Comparison of ENCODE assay signal across 22 cellular contexts in the genomic region with DNA sequence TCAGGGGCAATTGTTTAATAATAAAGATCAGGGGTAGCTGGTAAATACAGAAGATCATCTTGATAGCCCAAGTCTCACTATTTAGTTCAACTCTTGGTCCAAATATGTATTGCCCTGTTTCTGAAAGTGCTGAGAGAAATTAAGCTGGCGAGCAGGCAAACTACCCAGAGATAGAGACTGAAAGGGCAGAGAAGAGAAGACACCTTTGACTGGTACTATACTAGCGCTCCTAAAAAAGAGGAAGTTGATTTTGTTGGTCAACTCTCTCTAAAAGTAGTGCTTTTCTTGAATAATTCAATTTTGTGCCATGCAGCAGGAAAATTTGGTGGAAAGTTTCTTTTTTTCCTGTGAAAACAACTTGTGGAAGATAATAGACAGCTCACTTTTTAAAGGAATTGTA.
"Had no signal": no experiment of that assay in that cellular context is flagged by ENCODE, and none has a peak within 500 bp of the region (broad histone marks: within the 10 kb centered on the region; RNA-seq: fewer than 3 reads in every experiment).

No MANE protein-coding gene starts in this region.

- H3K36me3 Mint-ChIP-seq: naive thymus-derived CD4-positive, alpha-beta T cell; stimulated activated memory B cell treated with anti-CD40 and anti-IgM and Interleukin-4, amounts not matched to agents 10 μg/mL and 1 μg/mL and 100 μg/mL, for 72 hours had no signal

- H3K4me1 ChIP-seq: heart left ventricle, parathyroid adenoma, psoas muscle, right lobe of liver, spleen, tibial artery, upper lobe of left lung, uterus had no signal

- H3K4me1 Mint-ChIP-seq: naive thymus-derived CD4-positive, alpha-beta T cell; stimulated activated memory B cell treated with anti-CD40 and anti-IgM and Interleukin-4, amounts not matched to agents 10 μg/mL and 1 μg/mL and 100 μg/mL, for 72 hours had no signal

- DNase-seq: dorsolateral prefrontal cortex; effector CD8-positive, alpha-beta T cell; heart left ventricle; hippocampal formation; left colon; mammary epithelial cell; naive thymus-derived CD4-positive, alpha-beta T cell; nephron progenitor cell; psoas muscle; retina; right lobe of liver; spleen; stimulated activated CD4-positive, alpha-beta T cell treated with anti-CD3 and anti-CD28 coated beads, Interleukin-15, amount 100 ng/mL, for 24 hours; stimulated activated CD4-positive, alpha-beta T cell treated with anti-CD3 and anti-CD28 coated beads, Interleukin-1b, Interleukin-23, amount 100 ng/mL, for 48 hours; stimulated activated CD4-positive, alpha-beta T cell treated with anti-CD3 and anti-CD28 coated beads, Interleukin-4, amount 100 ng/mL, for 24 hours; tibial artery; upper lobe of left lung; uterus had no signal

- H3K27me3 ChIP-seq: right lobe of liver, tibial artery, upper lobe of left lung, uterus had no signal

- H3K9ac ChIP-seq: parathyroid adenoma had no signal

- H3K4me3 ChIP-seq: dorsolateral prefrontal cortex, heart left ventricle, psoas muscle, right lobe of liver, spleen, tibial artery, upper lobe of left lung, uterus had no signal

- H3K79me2 ChIP-seq: parathyroid adenoma had no signal

- H3K27ac ChIP-seq: dorsolateral prefrontal cortex, heart left ventricle, parathyroid adenoma, psoas muscle, right lobe of liver, spleen, tibial artery, upper lobe of left lung, uterus had no signal

- H3K36me3 ChIP-seq: heart left ventricle, right lobe of liver, spleen, tibial artery, upper lobe of left lung, uterus had no signal

- H3K9me3 ChIP-seq: heart left ventricle, psoas muscle, right lobe of liver, spleen, tibial artery, upper lobe of left lung, uterus had no signal

- H3K27me3 Mint-ChIP-seq: stimulated activated memory B cell treated with anti-CD40 and anti-IgM and Interleukin-4, amounts not matched to agents 10 μg/mL and 1 μg/mL and 100 μg/mL, for 72 hours; stimulated activated naive CD8-positive, alpha-beta T cell treated with anti-CD3 and anti-CD28 coated beads, Interleukin-15, Interleukin-2, amounts not matched to agents 100 ng/mL and 50 ng/mL, for 24 hours had no signal

- ATAC-seq: esophagus mucosa; heart left ventricle; left colon; naive thymus-derived CD4-positive, alpha-beta T cell; psoas muscle; right lobe of liver; stimulated activated memory B cell treated with anti-CD40 and anti-IgM and Interleukin-4, amounts not matched to agents 10 μg/mL and 1 μg/mL and 100 μg/mL, for 72 hours had no signal

- H3K27ac Mint-ChIP-seq: naive thymus-derived CD4-positive, alpha-beta T cell; nephron progenitor cell; stimulated activated memory B cell treated with anti-CD40 and anti-IgM and Interleukin-4, amounts not matched to agents 10 μg/mL and 1 μg/mL and 100 μg/mL, for 72 hours; stimulated activated naive CD8-positive, alpha-beta T cell treated with anti-CD3 and anti-CD28 coated beads, Interleukin-15, Interleukin-2, amounts not matched to agents 100 ng/mL and 50 ng/mL, for 24 hours had no signal

- H3K4me3 Mint-ChIP-seq: naive thymus-derived CD4-positive, alpha-beta T cell; nephron progenitor cell; stimulated activated memory B cell treated with anti-CD40 and anti-IgM and Interleukin-4, amounts not matched to agents 10 μg/mL and 1 μg/mL and 100 μg/mL, for 72 hours; stimulated activated naive CD8-positive, alpha-beta T cell treated with anti-CD3 and anti-CD28 coated beads, Interleukin-15, Interleukin-2, amounts not matched to agents 100 ng/mL and 50 ng/mL, for 24 hours had no signal

- H2AFZ ChIP-seq: parathyroid adenoma had no signal

- H3K9me3 Mint-ChIP-seq: naive thymus-derived CD4-positive, alpha-beta T cell; nephron progenitor cell; stimulated activated memory B cell treated with anti-CD40 and anti-IgM and Interleukin-4, amounts not matched to agents 10 μg/mL and 1 μg/mL and 100 μg/mL, for 72 hours; stimulated activated naive CD8-positive, alpha-beta T cell treated with anti-CD3 and anti-CD28 coated beads, Interleukin-15, Interleukin-2, amounts not matched to agents 100 ng/mL and 50 ng/mL, for 24 hours had no signal
